In the genomic region with DNA sequence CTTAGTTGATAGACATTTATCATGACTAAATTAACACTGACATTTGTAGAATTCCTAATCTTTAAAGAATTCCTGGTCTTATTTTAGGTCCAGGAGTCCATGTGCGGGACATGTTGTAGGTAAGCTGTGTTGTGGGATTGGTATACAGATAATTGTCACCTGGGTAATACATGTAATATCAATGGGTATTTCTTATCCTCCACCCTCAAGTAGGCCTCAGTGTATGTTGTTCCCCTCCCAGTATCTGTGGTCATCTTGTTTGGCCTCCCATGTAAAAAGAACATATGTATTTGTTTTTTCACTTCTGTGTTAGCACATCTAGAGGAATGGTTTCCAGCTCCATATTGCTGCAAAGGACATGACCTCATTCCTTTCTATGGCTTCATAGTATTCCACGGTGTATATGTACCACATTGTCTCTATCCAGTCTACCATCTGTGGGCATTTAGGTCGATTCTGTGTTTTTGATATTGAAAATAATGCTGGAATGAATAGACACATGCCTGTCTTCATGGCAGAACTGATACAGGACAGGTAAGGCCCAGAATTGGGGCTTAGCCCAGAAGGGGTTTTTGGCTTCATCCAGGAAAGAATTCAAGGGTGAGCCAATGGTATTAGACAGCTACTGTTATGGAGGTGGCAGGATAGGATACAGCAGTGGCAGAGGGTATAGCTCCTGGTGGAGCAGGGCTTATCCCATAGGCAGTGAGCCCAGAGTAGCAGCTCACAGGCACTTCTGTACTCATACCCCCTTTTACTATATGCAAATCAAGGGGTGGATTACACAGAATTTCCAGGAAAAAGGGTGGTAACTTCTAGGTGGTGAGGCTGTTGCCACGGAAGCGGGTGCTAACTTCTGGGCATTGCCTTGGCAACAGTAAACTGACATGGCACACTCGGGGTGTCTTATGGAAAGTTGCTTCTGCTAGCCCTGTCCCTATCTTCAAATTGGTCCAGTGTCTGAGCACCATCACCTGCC, we compare ENCODE assay signal across 19 cellular contexts.
DNase-seq lines count a peak whose midpoint lies in the region; ATAC-seq, FAIRE-seq and TF ChIP-seq lines count a peak whose summit lies in the region.
"Had no signal": no experiment of that assay in that cellular context is flagged by ENCODE, and none has a peak within 500 bp of the region (broad histone marks: within the 10 kb centered on the region; RNA-seq: fewer than 3 reads in every experiment).

No MANE protein-coding gene starts in this region.

- H3K36me3 ChIP-seq in ACC112 (ENCODE audit: insufficient read depth, low read length) (no peaks in the 10 kb centered on the region), endothelial cell of umbilical vein (ENCODE audit: control insufficient read depth in 2 of 2, extremely low read depth in 1 of 2, insufficient read depth in 2 of 2, low read length in 2 of 2) (no peaks in the 10 kb centered on the region)
- no peaks in the 10 kb centered on the region for H3K36me3 ChIP-seq in CD8-positive, alpha-beta memory T cell (ENCODE audit: insufficient read depth, low read length)
- H3K36me3 ChIP-seq: left lung, neural progenitor cell, spleen had no signal

- no peaks in the 10 kb centered on the region for H3K9me1 ChIP-seq in endothelial cell of umbilical vein (replicated peaks; ENCODE audit: control insufficient read depth, extremely low read depth, insufficient read depth, low read length)

- BruUV-seq in endothelial cell of umbilical vein (replicated peaks; lab: Mats Ljungman, UMichigan) = no TSS peak

- no peak for TF ChIP-seq CTCF in endothelial cell of umbilical vein (IDR thresholded peaks at IDR 0.05; ENCODE audit: extremely low read depth in 1 of 2, insufficient read depth in 1 of 2, low read depth in 1 of 2, low read length in 2 of 2)

- intact Hi-C loops in endothelial cell of umbilical vein (cut with micrococcal nuclease) = no loop called here
- intact Hi-C loops in right cardiac atrium (cut with DNase I) = no loop called here

- no peaks in the 10 kb centered on the region for H3K27me3 ChIP-seq in ACC112 (ENCODE audit: insufficient read depth, low read length)
- no peaks in the 10 kb centered on the region for H3K27me3 ChIP-seq in CD8-positive, alpha-beta memory T cell (ENCODE audit: insufficient read depth, low read length, poor library complexity, severe bottlenecking)
- H3K27me3 ChIP-seq in endothelial cell of umbilical vein (ENCODE audit: control insufficient read depth in 2 of 2, insufficient read depth in 2 of 2, low read length in 2 of 2) = no peaks in the 10 kb centered on the region
- no peaks in the 10 kb centered on the region for H3K27me3 ChIP-seq in right cardiac atrium (ENCODE audit: control insufficient read depth, insufficient read depth)
- H3K27me3 ChIP-seq: left lung, neural progenitor cell, spleen had no signal

- H3K4me3 ChIP-seq in ACC112 (ENCODE audit: low read depth, low read length) (no peak overlapping the region), endothelial cell of umbilical vein (replicated peaks in 1 of 3; ENCODE audit: insufficient read depth in 1 of 3, low read depth in 1 of 3, low read length in 3 of 3) (no peak overlapping the region), right cardiac atrium (ENCODE audit: low read length) (no peak overlapping the region)
- no peak overlapping the region for H3K4me3 ChIP-seq in CD8-positive, alpha-beta memory T cell (ENCODE audit: low read length)
- H3K4me3 ChIP-seq: left lung, neural progenitor cell had no signal

- H3K27ac ChIP-seq in ACC112 (ENCODE audit: low read depth, low read length) (peak overlapping the region; percentile 88), endothelial cell of umbilical vein (ENCODE audit: insufficient read depth, low read depth, low read length) (peak overlapping the region; percentile 87), right cardiac atrium (ENCODE audit: low read length) (no peak overlapping the region)
- H3K27ac ChIP-seq in CD8-positive, alpha-beta memory T cell (ENCODE audit: low read depth, low read length) = peak overlapping the region; percentile 86
- H3K27ac ChIP-seq: neural progenitor cell had no signal

- H3K4me1 ChIP-seq in ACC112 (ENCODE audit: control insufficient read depth, insufficient read depth, low read length, unreplicated experiment) (peaks cover 49% of the 10 kb centered on the region), endothelial cell of umbilical vein (ENCODE audit: control insufficient read depth, extremely low read depth, insufficient read depth, low read length) (peaks cover 18% of the 10 kb centered on the region), right cardiac atrium (ENCODE audit: control insufficient read depth, insufficient read depth, low read length) (peaks cover 2% of the 10 kb centered on the region)
- peaks cover 16% of the 10 kb centered on the region for H3K4me1 ChIP-seq in CD8-positive, alpha-beta memory T cell (ENCODE audit: insufficient read depth, low read length)
- H3K4me1 ChIP-seq: neural progenitor cell had no signal

- peaks cover 2 to 5% of the 10 kb centered on the region in 2 donors for H3K27me3 Mint-ChIP-seq in CD8-positive, alpha-beta memory T cell
- no peaks in the 10 kb centered on the region for H3K27me3 Mint-ChIP-seq in T-helper 2 cell treated with Interferon-gamma antibody and Interleukin-4, amounts not matched to agents 5 μg/mL and 100 μg/mL, for 36 hours (ENCODE audit: low read depth)
- H3K27me3 Mint-ChIP-seq: T-cell had no signal

- CTCF ChIA-PET in CD8-positive, alpha-beta memory T cell (lab: Charles Lee) = interaction anchor here (1.0 to 1.3 kb wide), 2 partner anchors 55 to 164 kb away, joined by 3 read pairs; no protein-coding TSS in a partner anchor
- CTCF ChIA-PET in endothelial cell of umbilical vein (lab: Charles Lee) = interaction anchor here (0.7 to 1.9 kb wide), 7 partner anchors 10 to 344 kb away, joined by 3 to 16 read pairs (median 4); no protein-coding TSS in a partner anchor

- WGBS in right cardiac atrium = 78% methylated on average over 6 of the region's 6 CpGs

- no peak for DNase-seq in CD8-positive, alpha-beta memory T cell
- no peak for DNase-seq in T-helper 2 cell treated with Interferon-gamma antibody and Interleukin-4, amounts not matched to agents 5 μg/mL and 100 μg/mL, for 36 hours (ENCODE audit: low spot score)
- DNase-seq in endothelial cell of umbilical vein (ENCODE audit: low read depth, low spot score) (no peak), right cardiac atrium (no peak), mesenteric fat pad (ENCODE audit: low spot score) (no peak)
- DNase-seq: activated T-cell treated with anti-CD3 and anti-CD28 coated beads, Interleukin-2, amount 50 U/mL, for 1 hour; COR-L47; endodermal cell; head of caudate nucleus; left lung; NCI-H748 treated with DMSO at 0.1 percent for 48 hours; SHP77 treated with DMSO at 0.1 percent for 48 hours; spleen; T-cell had no signal

- H3K4me2 ChIP-seq in endothelial cell of umbilical vein (ENCODE audit: insufficient read depth, low read length) = no peak overlapping the region
- H3K4me2 ChIP-seq: neural progenitor cell had no signal

- no peaks in the 10 kb centered on the region for H3K9me3 Mint-ChIP-seq in CD8-positive, alpha-beta memory T cell
- H3K9me3 Mint-ChIP-seq in T-helper 2 cell treated with Interferon-gamma antibody and Interleukin-4, amounts not matched to agents 5 μg/mL and 100 μg/mL, for 36 hours = peaks cover 29% of the 10 kb centered on the region
- H3K9me3 Mint-ChIP-seq: brain, neural progenitor cell, T-cell had no signal

- peaks cover 16 to 32% (median 22%) of the 10 kb centered on the region in 3 donors for H3K4me1 Mint-ChIP-seq in CD8-positive, alpha-beta memory T cell
- H3K4me1 Mint-ChIP-seq in T-helper 2 cell treated with Interferon-gamma antibody and Interleukin-4, amounts not matched to agents 5 μg/mL and 100 μg/mL, for 36 hours (ENCODE audit: low read depth) = peaks cover 42% of the 10 kb centered on the region
- H3K4me1 Mint-ChIP-seq: neural progenitor cell had no signal

- H3K79me2 ChIP-seq in ACC112 (ENCODE audit: control insufficient read depth, insufficient read depth, low read length, unreplicated experiment) (no peaks in the 10 kb centered on the region), endothelial cell of umbilical vein (ENCODE audit: control insufficient read depth, insufficient read depth, low read length) (no peaks in the 10 kb centered on the region)

- dilution Hi-C loops in endothelial cell of umbilical vein (cut with MboI; ENCODE audit: extremely low pct_ligation_motif_present, low sequenced_read_pairs) = no loop called here

- H3K36me3 Mint-ChIP-seq in CD8-positive, alpha-beta memory T cell = peaks cover 0 to 4% (median 0%) of the 10 kb centered on the region in 3 donors
- H3K36me3 Mint-ChIP-seq in T-helper 2 cell treated with Interferon-gamma antibody and Interleukin-4, amounts not matched to agents 5 μg/mL and 100 μg/mL, for 36 hours (ENCODE audit: low read depth) = peaks cover 16% of the 10 kb centered on the region
- H3K36me3 Mint-ChIP-seq: brain, neural progenitor cell, T-cell had no signal

- H2AFZ ChIP-seq in ACC112 (ENCODE audit: low read length, unreplicated experiment) (no peak overlapping the region), endothelial cell of umbilical vein (ENCODE audit: low read depth, low read length) (no peak overlapping the region)
- H2AFZ ChIP-seq: neural progenitor cell had no signal

- no peak for TF ChIP-seq POLR2A in endothelial cell of umbilical vein (IDR thresholded peaks at IDR 0.05; ENCODE audit: low read depth, low read length)

- FAIRE-seq in endothelial cell of umbilical vein (lab: Jason Lieb, UNC) = no peak
- FAIRE-seq: GM18507 had no signal

- no peak overlapping the region for H3K4me3 Mint-ChIP-seq in CD8-positive, alpha-beta memory T cell
- no peak overlapping the region for H3K4me3 Mint-ChIP-seq in T-helper 2 cell treated with Interferon-gamma antibody and Interleukin-4, amounts not matched to agents 5 μg/mL and 100 μg/mL, for 36 hours
- H3K4me3 Mint-ChIP-seq: brain, endodermal cell, neural progenitor cell, T-cell had no signal

- POLR2A ChIA-PET in CD8-positive, alpha-beta memory T cell (lab: Charles Lee) = no interaction called here
- POLR2A ChIA-PET in endothelial cell of umbilical vein (lab: Charles Lee) = no interaction called here

- H3K9me3 ChIP-seq in CD8-positive, alpha-beta memory T cell (ENCODE audit: low read length) = no peaks in the 10 kb centered on the region
- no peaks in the 10 kb centered on the region for H3K9me3 ChIP-seq in endothelial cell of umbilical vein (replicated peaks; ENCODE audit: control insufficient read depth, insufficient read depth, low read length)
- H3K9me3 ChIP-seq in right cardiac atrium (ENCODE audit: control insufficient read depth, low read length) = no peaks in the 10 kb centered on the region
- H3K9me3 ChIP-seq: left lung, spleen had no signal

- H4K20me1 ChIP-seq in endothelial cell of umbilical vein (replicated peaks; ENCODE audit: control insufficient read depth, extremely low read depth, insufficient read depth, low read length) = no peaks in the 10 kb centered on the region

- peak overlapping the region in 1 of 8 donors; percentile 13 for H3K27ac Mint-ChIP-seq in CD8-positive, alpha-beta memory T cell
- peak overlapping the region; percentile 63 for H3K27ac Mint-ChIP-seq in T-helper 2 cell treated with Interferon-gamma antibody and Interleukin-4, amounts not matched to agents 5 μg/mL and 100 μg/mL, for 36 hours
- H3K27ac Mint-ChIP-seq: brain, endodermal cell, neural progenitor cell, T-cell had no signal

- no peak overlapping the region for H3K9ac ChIP-seq in endothelial cell of umbilical vein (replicated peaks; ENCODE audit: extremely low read depth, insufficient read depth, low read length)
- H3K9ac ChIP-seq: neural progenitor cell had no signal

- ATAC-seq in right cardiac atrium = no peak
- ATAC-seq in GM21717 (IDR thresholded peaks at IDR 0.05; ENCODE audit: unreplicated experiment) = no peak
- ATAC-seq: left lung, T-cell had no signal
